ENCODE assay signal across 8 cellular contexts in genomic region chr18:61551586-61551985, GRCh38.
A peak's percentile ranks its signal among the peaks of the same experiment; 100 is the strongest.
DNase-seq lines count a peak whose midpoint lies in the region; ATAC-seq and TF ChIP-seq lines count a peak whose summit lies in the region.

No MANE protein-coding gene starts in this region.

- H3K4me1 ChIP-seq in testis = no peaks in the 10 kb centered on the region

- intact Hi-C loops in testis (cut with DNase I; ENCODE audit: low total_unique reads) = no loop called here

- no peak overlapping the region for H3K27ac ChIP-seq in testis

- H3K4me3 ChIP-seq in testis = no peak overlapping the region

- H3K9me3 ChIP-seq in testis = no peaks in the 10 kb centered on the region

- ATAC-seq in GM19043 (IDR thresholded peaks at IDR 0.05; ENCODE audit: low read depth, unreplicated experiment) = peak; percentile 86
- peak; percentile 79 for ATAC-seq in HG03432 (IDR thresholded peaks at IDR 0.05; ENCODE audit: unreplicated experiment)
- ATAC-seq in omental fat pad (ENCODE audit: low FRiP score) = no peak

- no peaks in the 10 kb centered on the region for H3K27me3 ChIP-seq in testis

- H3K36me3 Mint-ChIP-seq in brain = no peaks in the 10 kb centered on the region

- TF ChIP-seq CTCF in brain (conservative IDR thresholded peaks at IDR 0.05) (peak; percentile 78 to 87), testis (IDR thresholded peaks at IDR 0.05) (peak; percentile 82 to 91 (median 85)), omental fat pad (IDR thresholded peaks at IDR 0.05) (peak in 1 of 3 donors; percentile 20)

- no peaks in the 10 kb centered on the region for H3K36me3 ChIP-seq in testis (ENCODE audit: low read depth, missing control alignments)

- no peaks in the 10 kb centered on the region for H3K27me3 Mint-ChIP-seq in brain

- no peak overlapping the region for H3K4me3 Mint-ChIP-seq in brain

- TF ChIP-seq POLR2A in testis (IDR thresholded peaks at IDR 0.05) = no peak

- DNase-seq in D341Med (ENCODE audit: low spot score) = peak; percentile 69
- peak; percentile 13 for DNase-seq in NCI-H524 treated with DMSO at 0.1 percent for 48 hours (lab: John Stamatoyannopoulos, UW)
- DNase-seq in inferior parietal cortex (ENCODE audit: extremely low spot score) = peak; percentile 75
- peak; percentile 74 for DNase-seq in testis
- DNase-seq in omental fat pad (ENCODE audit: low spot score) = no peak

- H3K27ac Mint-ChIP-seq in brain = peak overlapping the region in 1 of 5 experiments; percentile 50

- 11 to 17% methylated on average over 5 of the region's 5 CpGs for WGBS in testis, 2 donors

- no peaks in the 10 kb centered on the region for H3K9me3 Mint-ChIP-seq in brain

- peaks cover 18% of the 10 kb centered on the region for H3K4me1 Mint-ChIP-seq in brain
